ENCODE assay signal across 24 cellular contexts in genomic region chr16:12587646-12588277, GRCh38.
"Had no signal": no experiment of that assay in that cellular context is flagged by ENCODE, and none has a peak within 500 bp of the region (broad histone marks: within the 10 kb centered on the region; RNA-seq: fewer than 3 reads in every experiment).

No MANE protein-coding gene starts in this region.

- ATAC-seq: foreskin keratinocyte; gastroesophageal sphincter; heart left ventricle; left lobe of liver; naive thymus-derived CD8-positive, alpha-beta T cell; psoas muscle; right cardiac atrium; stimulated activated naive CD8-positive, alpha-beta T cell treated with anti-CD3 and anti-CD28 coated beads, Interleukin-15, amount 100 ng/mL, for 72 hours had no signal

- H3K36me3 ChIP-seq: esophagus muscularis mucosa, gastroesophageal sphincter, heart left ventricle, suprapubic skin, vagina had no signal

- H3K27ac ChIP-seq: esophagus muscularis mucosa, foreskin keratinocyte, gastroesophageal sphincter, heart left ventricle, hepatocyte, psoas muscle, suprapubic skin, vagina had no signal

- H3K27ac Mint-ChIP-seq: memory B cell, nephron progenitor cell had no signal

- H3K4me3 Mint-ChIP-seq: memory B cell; naive thymus-derived CD8-positive, alpha-beta T cell; nephron progenitor cell; stimulated activated naive CD8-positive, alpha-beta T cell treated with anti-CD3 and anti-CD28 coated beads, Interleukin-15, amount 100 ng/mL, for 72 hours had no signal

- H3K27me3 Mint-ChIP-seq: stimulated activated naive CD8-positive, alpha-beta T cell treated with anti-CD3 and anti-CD28 coated beads, Interleukin-15, amount 100 ng/mL, for 72 hours had no signal

- H3K9me3 ChIP-seq: psoas muscle, suprapubic skin, vagina had no signal

- H3K27me3 ChIP-seq: foreskin keratinocyte, hepatocyte, suprapubic skin, vagina had no signal

- H3K4me1 Mint-ChIP-seq: memory B cell had no signal

- H3K4me3 ChIP-seq: esophagus muscularis mucosa, gastroesophageal sphincter, heart left ventricle, hepatocyte, lung, psoas muscle, suprapubic skin, vagina had no signal

- H3K4me1 ChIP-seq: esophagus muscularis mucosa, foreskin keratinocyte, gastroesophageal sphincter, heart left ventricle, psoas muscle, suprapubic skin, vagina had no signal

- DNase-seq: effector CD8-positive, alpha-beta T cell; foreskin keratinocyte; heart left ventricle; kidney; midbrain; naive thymus-derived CD8-positive, alpha-beta T cell; nephron progenitor cell; psoas muscle; right cardiac atrium; small intestine; stimulated activated CD4-positive, alpha-beta T cell treated with anti-CD3 and anti-CD28 coated beads, Interleukin-12 subunit alpha, Interleukin-12 subunit beta, amount 100 ng/mL, for 4 hours; stimulated activated CD4-positive, alpha-beta T cell treated with anti-CD3 and anti-CD28 coated beads, Interleukin-1b, Interleukin-23, amount 100 ng/mL, for 48 hours; stimulated activated CD4-positive, alpha-beta T cell treated with anti-CD3 and anti-CD28 coated beads, Interleukin-4, amount 100 ng/mL, for 1 hour; stimulated activated naive CD4-positive, alpha-beta T cell; stimulated activated naive CD8-positive, alpha-beta T cell treated with anti-CD3 and anti-CD28 coated beads, Interleukin-15, amount 100 ng/mL, for 72 hours; trophoblast cell had no signal
